11 cellular contexts compared by ENCODE assay signal in the genomic region with DNA sequence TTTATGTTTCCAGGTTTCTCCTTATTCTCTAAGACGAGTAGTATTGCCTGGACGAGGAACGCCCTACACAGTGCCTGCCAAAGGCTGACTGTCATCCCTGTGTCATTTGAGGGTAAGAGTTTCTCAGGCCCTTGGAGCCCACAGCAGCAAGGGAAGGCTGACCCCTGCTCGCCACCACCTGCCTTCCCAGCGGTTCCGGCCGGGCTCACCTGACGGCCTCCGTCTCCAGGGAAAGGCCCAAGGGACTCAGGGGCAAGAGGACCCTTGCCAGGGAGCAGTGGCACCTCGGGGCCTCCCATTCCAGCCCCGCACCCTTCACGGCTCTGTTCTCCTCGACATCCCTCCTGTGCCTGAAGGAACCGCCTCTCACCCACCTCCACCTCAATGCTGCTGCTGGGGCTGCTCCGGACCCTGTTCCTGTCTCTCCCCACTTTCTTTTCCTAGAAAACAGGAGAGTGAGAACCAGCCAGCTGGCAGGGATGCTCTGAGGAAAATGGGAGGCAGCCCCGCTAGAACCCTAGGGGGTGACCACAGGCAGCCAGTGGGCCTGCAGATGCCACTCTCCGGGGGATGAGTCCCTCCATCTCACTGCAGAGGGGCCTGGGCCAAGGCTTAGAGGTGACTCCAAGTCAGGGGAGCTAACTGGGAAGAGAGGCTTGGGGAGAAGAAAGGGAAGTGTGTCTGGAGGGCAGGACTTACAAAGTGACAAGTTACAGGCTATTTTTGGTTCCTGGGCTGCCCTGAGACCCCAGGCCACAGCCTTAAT. TPM values are rescaled to one million over a fixed set of nuclear protein-coding genes. Genes with fewer than 3 reads are reported as not detected.
A peak's percentile ranks its signal among the peaks of the same experiment; 100 is the strongest.
DNase-seq lines count a peak whose midpoint lies in the region; ATAC-seq and TF ChIP-seq lines count a peak whose summit lies in the region.
"Had no signal": no experiment of that assay in that cellular context is flagged by ENCODE, and none has a peak within 500 bp of the region (broad histone marks: within the 10 kb centered on the region; RNA-seq: fewer than 3 reads in every experiment).

No MANE protein-coding gene starts in this region.

- no peak overlapping the region for H4K8ac ChIP-seq in mesenchymal stem cell (ENCODE audit: low read length)

- H3K27ac ChIP-seq in SK-N-SH (ENCODE audit: low read depth in 2 of 2, low read length in 1 of 2): no peak overlapping the region
- H3K27ac ChIP-seq in colonic mucosa: peak overlapping the region; percentile 61
- H3K27ac ChIP-seq in mesenchymal stem cell (ENCODE audit: low read length, poor library complexity, severe bottlenecking): no peak overlapping the region
- peak overlapping the region in 1 of 2 donors; percentile 22 for H3K27ac ChIP-seq in testis
- H3K27ac ChIP-seq: 22Rv1 had no signal

- ATAC-seq in SK-N-SH treated with all-trans-retinoic acid at 6 μM for 48 hours: no peak
- ATAC-seq in HG02970 (IDR thresholded peaks at IDR 0.05; ENCODE audit: low FRiP score, unreplicated experiment): no peak

- intact Hi-C loops in colonic mucosa (cut with DNase I): no loop called here
- intact Hi-C loops in testis (cut with DNase I; ENCODE audit: low total_unique reads): no loop called here

- WGBS in SK-N-SH (ENCODE audit: low lambda C conversion rate): 92% methylated on average over 17 of the region's 17 CpGs
- 88% methylated on average over 17 of the region's 17 CpGs for WGBS in mesenchymal stem cell
- WGBS in testis, 2 donors: 75 to 76% methylated on average over 17 of the region's 17 CpGs

- H3K27me3 ChIP-seq in SK-N-SH (ENCODE audit: insufficient read depth): peaks cover 14% of the 10 kb centered on the region; the same call in 1 of the 2 replicates
- peaks cover 30% of the 10 kb centered on the region for H3K27me3 ChIP-seq in colonic mucosa
- H3K27me3 ChIP-seq in mesenchymal stem cell (ENCODE audit: control insufficient read depth in 1 of 2, insufficient read depth in 1 of 2, low read length in 2 of 2): peaks cover 21 to 37% of the 10 kb centered on the region in 2 experiments
- no peaks in the 10 kb centered on the region for H3K27me3 ChIP-seq in testis

- CTCF ChIA-PET in SK-N-SH (lab: Yijun Ruan, JAX): interaction anchor here (0.9 to 2.9 kb wide), 3 partner anchors 21 to 33 kb away, joined by 3 to 13 read pairs (median 3); no protein-coding TSS in a partner anchor

- peak overlapping the region in 1 of 2 experiments; percentile 21 for H3K4ac ChIP-seq in mesenchymal stem cell (ENCODE audit: low read depth in 1 of 2, low read length in 2 of 2)

- TF ChIP-seq RAD21 in SK-N-SH (IDR thresholded peaks at IDR 0.05; ENCODE audit: low read length): no peak

- peak overlapping the region; percentile 22 for H4K91ac ChIP-seq in mesenchymal stem cell (ENCODE audit: low read length)

- H2BK120ac ChIP-seq in mesenchymal stem cell (ENCODE audit: low read depth, low read length): no peak overlapping the region

- H2AFZ ChIP-seq in SK-N-SH (ENCODE audit: low read depth) (no peak overlapping the region), mesenchymal stem cell (ENCODE audit: low read depth, low read length) (peak overlapping the region; percentile 74)

- H3K79me2 ChIP-seq in SK-N-SH (ENCODE audit: insufficient read depth): no peaks in the 10 kb centered on the region

- DNase-seq in SK-N-SH (peak; percentile 39), colonic mucosa (no peak), mesenchymal stem cell (no peak), testis (peak; percentile 9), NCI-H526 treated with DMSO at 0.1 percent for 48 hours (lab: John Stamatoyannopoulos, UW) (no peak), HT-29 (ENCODE audit: low spot score) (no peak)
- DNase-seq: RPMI8226 had no signal

- H3K4me2 ChIP-seq in SK-N-SH (peak overlapping the region; percentile 68; the same call in 1 of the 2 replicates), mesenchymal stem cell (ENCODE audit: low read length, poor library complexity, severe bottlenecking) (peak overlapping the region; percentile 36)

- peak overlapping the region in 1 of 2 experiments; percentile 46 for H3K23ac ChIP-seq in mesenchymal stem cell (ENCODE audit: low read length in 2 of 2)

- H3K18ac ChIP-seq in mesenchymal stem cell (ENCODE audit: low read depth in 1 of 2, low read length in 2 of 2): peak overlapping the region; percentile 23 to 68

- no peak overlapping the region for H2BK15ac ChIP-seq in mesenchymal stem cell (ENCODE audit: low read depth, poor library complexity, severe bottlenecking)

- TF ChIP-seq EP300 in SK-N-SH (IDR thresholded peaks at IDR 0.05; ENCODE audit: borderline replicate concordance in 1 of 2, low read depth in 1 of 2, low read length in 1 of 2): no peak

- peak overlapping the region in 1 of 2 experiments; percentile 42 for H2BK12ac ChIP-seq in mesenchymal stem cell (ENCODE audit: low read length in 2 of 2)

- no peaks in the 10 kb centered on the region for H3K9me2 ChIP-seq in SK-N-SH

- H3K14ac ChIP-seq in mesenchymal stem cell (ENCODE audit: low read length in 2 of 2): no peak overlapping the region

- no peak for TF ChIP-seq POLR2A in testis (IDR thresholded peaks at IDR 0.05)

- peaks cover 0 to 6% of the 10 kb centered on the region in 2 experiments; a peak in 1 of 4 replicates for H3K4me1 ChIP-seq in SK-N-SH (ENCODE audit: control insufficient read depth in 1 of 2, insufficient read depth in 2 of 2, low read depth in 1 of 2, low read length in 1 of 2)
- H3K4me1 ChIP-seq in colonic mucosa: no peaks in the 10 kb centered on the region
- peaks cover 26% of the 10 kb centered on the region for H3K4me1 ChIP-seq in mesenchymal stem cell (ENCODE audit: control insufficient read depth, insufficient read depth, low read depth, low read length)
- H3K4me1 ChIP-seq in testis: no peaks in the 10 kb centered on the region

- TF ChIP-seq CTCF in SK-N-SH (IDR thresholded peaks at IDR 0.05) (no peak), colonic mucosa (IDR thresholded peaks at IDR 0.05) (no peak), testis (IDR thresholded peaks at IDR 0.05) (no peak)

- no peak overlapping the region for H3K9ac ChIP-seq in SK-N-SH
- peak overlapping the region; percentile 58 to 73 for H3K9ac ChIP-seq in colonic mucosa (ENCODE audit: low read depth in 2 of 2, low read length in 2 of 2)
- H3K9ac ChIP-seq in mesenchymal stem cell (ENCODE audit: low read length): peak overlapping the region; percentile 65

- H3K79me1 ChIP-seq in mesenchymal stem cell (replicated peaks; ENCODE audit: low read length, poor library complexity, severe bottlenecking): peaks cover 11% of the 10 kb centered on the region

- H3K4me3 ChIP-seq in SK-N-SH (ENCODE audit: low read depth in 2 of 2, low read length in 1 of 2): no peak overlapping the region
- H3K4me3 ChIP-seq in colonic mucosa: peak overlapping the region; percentile 54
- peak overlapping the region in 1 of 2 experiments; percentile 72 for H3K4me3 ChIP-seq in mesenchymal stem cell (ENCODE audit: insufficient read depth in 1 of 2, low read depth in 1 of 2, low read length in 2 of 2)
- no peak overlapping the region for H3K4me3 ChIP-seq in testis

- H3K36me3 ChIP-seq in SK-N-SH (replicated peaks in 1 of 2; ENCODE audit: control insufficient read depth in 1 of 2, insufficient read depth in 2 of 2, low read length in 1 of 2): no peaks in the 10 kb centered on the region
- H3K36me3 ChIP-seq in colonic mucosa: no peaks in the 10 kb centered on the region
- peaks cover 0 to 17% of the 10 kb centered on the region in 2 experiments for H3K36me3 ChIP-seq in mesenchymal stem cell (ENCODE audit: control insufficient read depth in 1 of 2, insufficient read depth in 2 of 2, low read depth in 1 of 2, low read length in 2 of 2)
- no peaks in the 10 kb centered on the region for H3K36me3 ChIP-seq in testis (ENCODE audit: low read depth, missing control alignments)

- H4K20me1 ChIP-seq in SK-N-SH (ENCODE audit: insufficient read depth): no peaks in the 10 kb centered on the region

- no peaks in the 10 kb centered on the region for H3K9me3 ChIP-seq in SK-N-SH
- H3K9me3 ChIP-seq in colonic mucosa: no peaks in the 10 kb centered on the region
- H3K9me3 ChIP-seq in mesenchymal stem cell (ENCODE audit: control insufficient read depth, low read length): no peaks in the 10 kb centered on the region
- no peaks in the 10 kb centered on the region for H3K9me3 ChIP-seq in testis

- POLR2A ChIA-PET in SK-N-SH (lab: Yijun Ruan, JAX): interaction anchor here (2.0 kb wide), 1 partner anchor 10 kb away, joined by 6 read pairs; no protein-coding TSS in a partner anchor

- no peak overlapping the region for H2AK5ac ChIP-seq in mesenchymal stem cell (ENCODE audit: low read length, severe bottlenecking)

- no peak overlapping the region for H2BK5ac ChIP-seq in mesenchymal stem cell (ENCODE audit: low read depth, low read length, poor library complexity, severe bottlenecking)

- H3F3A ChIP-seq in SK-N-SH (replicated peaks; ENCODE audit: insufficient read depth): no peaks in the 10 kb centered on the region

TF ChIP-seq in SK-N-SH, 30 proteins besides CTCF, POLR2A, EP300 and RAD21 (continues in another document):
- TF ChIP-seq ELF1 (IDR thresholded peaks at IDR 0.05): no peak

TF ChIP-seq in SK-N-SH treated with all-trans-retinoic acid at 6 μM for 48 hours, 23 proteins besides CTCF, POLR2A, EP300 and RAD21 (continues in another document):
- no peak for TF ChIP-seq ESRRG (CRISPR knock-in tag; IDR thresholded peaks at IDR 0.05)

RNA-seq across cellular contexts. Expression of gene LIMS2, which starts 1.8 kb away (rescaled TPM):
- polyA plus RNA-seq in SK-N-SH (2012; rRNA removed) (2.2 and 2.7 TPM in 2 replicates), testis (ENCODE audit: insufficient read depth, low read depth, low replicate concordance) (23.6 TPM)
- polyA plus RNA-seq in SK-N-SH (2012; cell fraction: cytosol; rRNA removed): 1.3 and 1.8 TPM in 2 replicates
- polyA plus RNA-seq in SK-N-SH (2012; cell fraction: nucleus; rRNA removed): 13.9 and 22.5 TPM in 2 replicates
- total RNA-seq in colonic mucosa (10 to 100 TPM in 1 of 2 donors, 1 to 10 TPM in 1; 6.6 to 37.2 TPM), testis (10 to 100 TPM; 19.0 to 19.3 TPM)
- polyA plus RNA-seq in mesenchymal stem cell (2013, experiment 1 of 2): 37.6 TPM
- polyA plus RNA-seq in mesenchymal stem cell (2013, experiment 2 of 2): 36.4 TPM
- total RNA-seq in HT-29 (2014; rRNA removed; shearing (Covaris generic)): 30.6 and 32.0 TPM in 2 replicates

RNA-seq across cellular contexts. Expression of gene GPR17, which starts 27.5 kb away (rescaled TPM):
- polyA plus RNA-seq in SK-N-SH (2012; rRNA removed) (0.03 TPM in 1 of 2 replicates, not detected in the other), testis (ENCODE audit: insufficient read depth, low read depth, low replicate concordance) (0.29 TPM)
- polyA plus RNA-seq in SK-N-SH (2012; cell fraction: cytosol; rRNA removed): not detected in 2 replicates
- polyA plus RNA-seq in SK-N-SH (2012; cell fraction: nucleus; rRNA removed): not detected in 2 replicates
- total RNA-seq in colonic mucosa (under 1 TPM; 0.16 to 0.20 TPM), testis (under 1 TPM in 1 of 2 donors, not detected in 1; 0.25 TPM)
- polyA plus RNA-seq in mesenchymal stem cell (2013, experiment 1 of 2): not detected
- polyA plus RNA-seq in mesenchymal stem cell (2013, experiment 2 of 2): not detected
- total RNA-seq in HT-29 (2014; rRNA removed; shearing (Covaris generic)): 0.21 and 0.64 TPM in 2 replicates
- total RNA-seq: lung microvascular endothelial cell had no signal

RNA-seq across cellular contexts. Expression of gene SFT2D3, which starts 27.8 kb away (rescaled TPM):
- 3.2 and 3.9 TPM in 2 replicates for polyA plus RNA-seq in SK-N-SH (2012; rRNA removed)
- polyA plus RNA-seq in SK-N-SH (2012; cell fraction: cytosol; rRNA removed): 3.9 and 4.8 TPM in 2 replicates
- polyA plus RNA-seq in SK-N-SH (2012; cell fraction: nucleus; rRNA removed): 1.5 and 2.2 TPM in 2 replicates
- 1 to 10 TPM; 6.0 to 7.5 TPM for total RNA-seq in colonic mucosa
- polyA plus RNA-seq in mesenchymal stem cell (2013, experiment 1 of 2): 4.5 TPM
- 4.7 TPM for polyA plus RNA-seq in mesenchymal stem cell (2013, experiment 2 of 2)
- 10 to 100 TPM; 12.9 to 13.2 TPM for total RNA-seq in testis
- polyA plus RNA-seq in testis (ENCODE audit: insufficient read depth, low read depth, low replicate concordance): 7.4 TPM
- 11.1 and 13.3 TPM in 2 replicates for total RNA-seq in HT-29 (2014; rRNA removed; shearing (Covaris generic))

Comparison
In these comparisons a context has a peak if more than half of its experiments do, and no peak if none do; other contexts are left out.
1. DNase-seq: peak in SK-N-SH (single experiment) and testis (single experiment); none in colonic mucosa (single experiment), mesenchymal stem cell (single experiment), NCI-H526 treated with DMSO at 0.1 percent for 48 hours (single experiment) and HT-29 (single experiment).